8 cellular contexts compared by ENCODE assay signal in genomic region chr19:12681074-12681987, GRCh38. TPM values are rescaled to one million over a fixed set of nuclear protein-coding genes. Genes with fewer than 3 reads are reported as not detected.
DNase-seq lines count a peak whose midpoint lies in the region; ATAC-seq and FAIRE-seq lines count a peak whose summit lies in the region.

Gene DHPS, minus strand, starts transcription at chr19:12681880. Its CDS starts 114 bp downstream, at chr19:12681766.

- H2BK5ac ChIP-seq in mesenchymal stem cell (ENCODE audit: low read depth, low read length, poor library complexity, severe bottlenecking), result peak within 1 kb of the TSS; percentile 47

- H3K4ac ChIP-seq in mesenchymal stem cell (ENCODE audit: low read depth in 1 of 2, low read length in 2 of 2), result peak within 1 kb of the TSS; percentile 33 to 39

- no peak within 1 kb of the TSS for H3K14ac ChIP-seq in mesenchymal stem cell (ENCODE audit: low read length in 2 of 2)

- H2AK5ac ChIP-seq in mesenchymal stem cell (ENCODE audit: low read length, severe bottlenecking), result no peak within 1 kb of the TSS

- no peak within 1 kb of the TSS for H2BK12ac ChIP-seq in mesenchymal stem cell (ENCODE audit: low read length in 2 of 2)

- FAIRE-seq in HTR-8/SVneo (lab: Jason Lieb, UNC), result peak; percentile 94

- peaks cover 11% of the 10 kb centered on the region for H3K36me3 ChIP-seq in endocrine pancreas (ENCODE audit: control insufficient read depth, insufficient read depth, low read length)
- peaks cover 38% of the 10 kb centered on the region in 2 experiments for H3K36me3 ChIP-seq in mesenchymal stem cell (ENCODE audit: control insufficient read depth in 1 of 2, insufficient read depth in 2 of 2, low read depth in 1 of 2, low read length in 2 of 2)

- peak within 1 kb of the TSS in 1 of 2 experiments; percentile 11 for H3K23ac ChIP-seq in mesenchymal stem cell (ENCODE audit: low read length in 2 of 2)

- ATAC-seq in GM21360 (IDR thresholded peaks at IDR 0.05; ENCODE audit: unreplicated experiment), result peak; percentile 58

- peak within 1 kb of the TSS; percentile 53 for H4K91ac ChIP-seq in mesenchymal stem cell (ENCODE audit: low read length)

- H2AFZ ChIP-seq in mesenchymal stem cell (ENCODE audit: low read depth, low read length), result peak within 1 kb of the TSS; percentile 19

- H3K9me3 ChIP-seq in endocrine pancreas (ENCODE audit: control insufficient read depth, low read length) (no peaks in the 10 kb centered on the region), mesenchymal stem cell (ENCODE audit: control insufficient read depth, low read length) (no peaks in the 10 kb centered on the region)

- no peak within 1 kb of the TSS for H2BK120ac ChIP-seq in mesenchymal stem cell (ENCODE audit: low read depth, low read length)

- under 1% methylated on average over 68 of the region's 68 CpGs for WGBS in mesenchymal stem cell

- H3K4me2 ChIP-seq in mesenchymal stem cell (ENCODE audit: low read length, poor library complexity, severe bottlenecking), result peak within 1 kb of the TSS; percentile 80

- H3K27me3 ChIP-seq in endocrine pancreas (ENCODE audit: control insufficient read depth, insufficient read depth, low read length), result no peaks in the 10 kb centered on the region
- no peaks in the 10 kb centered on the region for H3K27me3 ChIP-seq in mesenchymal stem cell (ENCODE audit: control insufficient read depth in 1 of 2, insufficient read depth in 1 of 2, low read length in 2 of 2)

- peak within 1 kb of the TSS; percentile 92 for H3K27ac ChIP-seq in mesenchymal stem cell (ENCODE audit: low read length, poor library complexity, severe bottlenecking)

- H4K8ac ChIP-seq in mesenchymal stem cell (ENCODE audit: low read length), result peak within 1 kb of the TSS; percentile 97

- H3K4me3 ChIP-seq in endocrine pancreas (ENCODE audit: control insufficient read depth, insufficient read depth, low read length) (peak within 1 kb of the TSS; percentile 19), mesenchymal stem cell (ENCODE audit: insufficient read depth in 1 of 2, low read depth in 1 of 2, low read length in 2 of 2) (peak within 1 kb of the TSS; percentile 74 to 92)

- H3K79me1 ChIP-seq in mesenchymal stem cell (replicated peaks; ENCODE audit: low read length, poor library complexity, severe bottlenecking), result peaks cover 21% of the 10 kb centered on the region

- peak within 1 kb of the TSS; percentile 86 for H3K9ac ChIP-seq in endocrine pancreas (ENCODE audit: control insufficient read depth, insufficient read depth, low read length)
- H3K9ac ChIP-seq in mesenchymal stem cell (ENCODE audit: low read length), result peak within 1 kb of the TSS; percentile 100

- H3K18ac ChIP-seq in mesenchymal stem cell (ENCODE audit: low read depth in 1 of 2, low read length in 2 of 2), result peak within 1 kb of the TSS; percentile 29 to 75

- DNase-seq in COLO668 (lab: John Stamatoyannopoulos, UW; ENCODE audit: unreplicated experiment), result peak; percentile 95
- peak; percentile 97 for DNase-seq in HTR-8/SVneo (ENCODE audit: insufficient read length, low spot score)
- peak; percentile 95 for DNase-seq in NOMO-1 treated with dmso at 0.1 percent for 144 hours (lab: John Stamatoyannopoulos, UW; ENCODE audit: unreplicated experiment)
- peak; percentile 70 to 80 (median 73) for DNase-seq in activated CD8-positive, alpha-beta memory T cell treated with anti-CD3 and anti-CD28 coated beads for 48 hours (ENCODE audit: low read depth in 2 of 3, low spot score in 2 of 3)
- DNase-seq in mesenchymal stem cell, result peak; percentile 98
- peak; percentile 70 for DNase-seq in stimulated activated CD8-positive, alpha-beta memory T cell treated with anti-CD3 and anti-CD28 coated beads, Interleukin-12 subunit alpha, Interleukin-12 subunit beta, amount 100 ng/mL, for 4 hours (ENCODE audit: low read depth)

- peak within 1 kb of the TSS; percentile 63 for H2BK15ac ChIP-seq in mesenchymal stem cell (ENCODE audit: low read depth, poor library complexity, severe bottlenecking)

- no peaks in the 10 kb centered on the region for H3K4me1 ChIP-seq in endocrine pancreas (ENCODE audit: control insufficient read depth, insufficient read depth, low read length)
- peaks cover 6% of the 10 kb centered on the region for H3K4me1 ChIP-seq in mesenchymal stem cell (ENCODE audit: control insufficient read depth, insufficient read depth, low read depth, low read length)

RNA-seq across cellular contexts. Expression of gene DHPS, which starts in this region (rescaled TPM):
- 39.7 TPM for polyA plus RNA-seq in mesenchymal stem cell (2013, experiment 1 of 2)
- 39.4 TPM for polyA plus RNA-seq in mesenchymal stem cell (2013, experiment 2 of 2)

Comparison
In these comparisons a context has a peak if more than half of its experiments do, and no peak if none do; other contexts are left out.
1. Peak in every context shown above with its lines: DNase-seq, ATAC-seq, H3K4me3 ChIP-seq and H3K27ac ChIP-seq.